Comparison of ENCODE assay signal across 26 cellular contexts in the genomic region with DNA sequence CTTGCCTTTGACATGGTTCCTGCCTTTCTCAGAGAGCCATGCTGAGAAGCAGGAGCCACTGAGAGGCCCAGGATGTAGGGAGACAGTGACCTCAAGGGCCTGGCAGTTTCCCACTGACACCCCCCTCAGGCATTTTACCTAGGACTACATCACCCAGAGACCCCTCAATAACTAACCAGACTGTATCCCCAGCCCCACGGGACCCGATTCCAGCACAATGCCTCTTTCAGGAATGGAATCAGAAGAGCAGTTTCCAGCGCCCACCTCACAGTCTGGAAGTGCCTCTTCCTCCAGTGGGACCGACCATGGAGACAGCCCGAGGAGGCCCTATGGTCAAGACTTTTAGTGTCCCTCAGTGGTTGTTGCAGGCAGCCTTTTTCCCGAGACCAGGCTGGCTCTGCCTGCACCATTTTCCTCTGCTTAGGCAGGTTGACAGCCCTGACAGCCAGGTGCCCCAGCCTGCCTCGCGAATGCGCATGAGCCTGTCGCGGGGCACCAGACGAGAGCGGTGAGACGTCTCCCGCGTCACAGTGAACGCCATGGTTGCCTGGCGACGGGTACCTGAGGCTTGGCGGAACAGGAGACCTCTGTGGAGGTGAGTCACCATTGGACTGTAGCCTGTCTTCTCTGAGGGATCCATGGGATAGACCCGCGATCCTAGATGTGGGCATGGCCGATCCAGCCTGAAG. TPM values are rescaled to one million over a fixed set of nuclear protein-coding genes. Genes with fewer than 3 reads are reported as not detected.
DNase-seq lines count a peak whose midpoint lies in the region; ATAC-seq and TF ChIP-seq lines count a peak whose summit lies in the region.
"Had no signal": no experiment of that assay in that cellular context is flagged by ENCODE, and none has a peak within 500 bp of the region (broad histone marks: within the 10 kb centered on the region; RNA-seq: fewer than 3 reads in every experiment).

No MANE protein-coding gene starts in this region.

- H3K4me1 ChIP-seq in esophagus muscularis mucosa = peaks cover 0 to 9% (median 8%) of the 10 kb centered on the region in 4 donors
- peaks cover 0 to 8% (median 3%) of the 10 kb centered on the region in 4 donors for H3K4me1 ChIP-seq in stomach

- H3K9me3 ChIP-seq in esophagus muscularis mucosa = no peaks in the 10 kb centered on the region
- peaks cover 0 to 25% (median 7%) of the 10 kb centered on the region in 4 donors for H3K9me3 ChIP-seq in stomach
- H3K9me3 ChIP-seq: gastroesophageal sphincter had no signal

- H3K27ac ChIP-seq in esophagus muscularis mucosa (replicated peaks in 1 of 4) (no peak overlapping the region), stomach (no peak overlapping the region)
- H3K27ac ChIP-seq: gastroesophageal sphincter, tibial nerve had no signal

- TF ChIP-seq CTCF in GM10248 (IDR thresholded peaks at IDR 0.05; ENCODE audit: control extremely low read depth, extremely low read depth, low read depth, missing control alignments) (no peak), esophagus muscularis mucosa (IDR thresholded peaks at IDR 0.05) (no peak), stomach (IDR thresholded peaks at IDR 0.05) (no peak)

- TF ChIP-seq EP300 in esophagus muscularis mucosa (IDR thresholded peaks at IDR 0.05) = no peak
- TF ChIP-seq EP300 in stomach (IDR thresholded peaks at IDR 0.05) = no peak

- no peak for TF ChIP-seq POLR2A in esophagus muscularis mucosa (IDR thresholded peaks at IDR 0.05; ENCODE audit: low read depth)
- TF ChIP-seq POLR2A in stomach (IDR thresholded peaks at IDR 0.05) = no peak

- WGBS in esophagus muscularis mucosa = 93% methylated on average over 5 of the region's 23 CpGs
- 72 to 92% (median 81%) methylated on average over 14 to 23 of the region's 23 CpGs for WGBS in stomach, 5 donors

- POLR2A ChIA-PET in GM10248 (lab: Yijun Ruan, JAX) = no interaction called here

- intact Hi-C loops in esophagus muscularis mucosa (cut with DNase I) = no loop called here
- intact Hi-C loops in stomach (cut with DNase I; ENCODE audit: low total_unique reads) = no loop called here

- H3K4me3 ChIP-seq in esophagus muscularis mucosa = no peak overlapping the region
- H3K4me3 ChIP-seq in stomach = no peak overlapping the region
- H3K4me3 ChIP-seq: gastroesophageal sphincter, smooth muscle cell, tibial nerve had no signal

- H3K36me3 ChIP-seq in esophagus muscularis mucosa (no peaks in the 10 kb centered on the region), stomach (no peaks in the 10 kb centered on the region)
- H3K36me3 ChIP-seq: gastroesophageal sphincter, tibial nerve had no signal

- peak; percentile 39 for DNase-seq in activated effector memory CD4-positive, alpha-beta T cell treated with anti-CD3 and anti-CD28 coated beads, Interleukin-2, amount 50 U/mL, for 16 hours
- no peak for DNase-seq in activated effector memory CD4-positive, alpha-beta T cell treated with Interleukin-2 at 50 U/mL for 16 hours
- DNase-seq in GM10248 (ENCODE audit: extremely low spot score) (peak; percentile 10), esophagus muscularis mucosa (ENCODE audit: extremely low spot score) (peak; percentile 70), stomach (peak; percentile 20), middle frontal gyrus (ENCODE audit: extremely low spot score, low spot score) (no peak)
- DNase-seq: ACHN; activated naive CD8-positive, alpha-beta T cell treated with anti-CD3 and anti-CD28 coated beads, Interleukin-2, amount 50 U/mL, for 24 hours; GF-D8; hippocampal formation; IMR-90; left ventricle myocardium superior; midbrain; natural killer cell; NCI-H1048; NCI-H187 treated with DMSO at 0.1 percent for 48 hours; NCI-H2171 treated with DMSO at 0.1 percent for 48 hours; NCI-H69; stimulated activated CD4-positive, alpha-beta T cell treated with anti-CD3 and anti-CD28 coated beads, Interleukin-1b, Interleukin-23, amount 100 ng/mL, for 48 hours; stimulated activated CD8-positive, alpha-beta memory T cell treated with anti-CD3 and anti-CD28 coated beads, Interleukin-4, amount 100 ng/mL, for 48 hours had no signal

- no peak for ATAC-seq in GM21786 (IDR thresholded peaks at IDR 0.05; ENCODE audit: unreplicated experiment)
- ATAC-seq: activated CD4-positive, CD25-positive, alpha-beta regulatory T cell treated with anti-CD3 and anti-CD28 coated beads, Interleukin-2, amount 50 U/mL, for 24 hours; activated CD8-positive, alpha-beta T cell treated with anti-CD3 and anti-CD28 coated beads, Interleukin-2, amount 10 ng/mL, durations not matched to agents 7 days and 5 days; activated naive CD8-positive, alpha-beta T cell treated with anti-CD3 and anti-CD28 coated beads, Interleukin-2, amount 50 U/mL, for 24 hours; gastroesophageal sphincter; left ventricle myocardium superior; natural killer cell had no signal

- peaks cover 0 to 12% (median 0%) of the 10 kb centered on the region in 4 donors for H3K27me3 ChIP-seq in esophagus muscularis mucosa
- H3K27me3 ChIP-seq in stomach = peaks cover 0 to 5% (median 4%) of the 10 kb centered on the region in 3 donors
- H3K27me3 ChIP-seq: tibial nerve had no signal

- CTCF ChIA-PET in GM10248 (lab: Yijun Ruan, JAX) = no interaction called here

RNA-seq across cellular contexts. Expression of a gene that starts 28.4 kb away (rescaled TPM):
- 1 to 10 TPM; 2.7 to 8.3 (median 3.4) TPM for total RNA-seq in esophagus muscularis mucosa
- total RNA-seq in stomach = 10 to 100 TPM in 3 of 5 donors, 1 to 10 TPM in 2; 5.3 to 24.3 (median 11.6) TPM
- 1 to 10 TPM; 1.3 to 7.7 (median 2.9) TPM for polyA plus RNA-seq in stomach

Comparison
In these comparisons a context has a peak if more than half of its experiments do, and no peak if none do; other contexts are left out.
1. DNase-seq: peak in activated effector memory CD4-positive, alpha-beta T cell treated with anti-CD3 and anti-CD28 coated beads, Interleukin-2, amount 50 U/mL, for 16 hours (single experiment), GM10248 (single experiment), esophagus muscularis mucosa (single experiment) and stomach (single experiment); none in activated effector memory CD4-positive, alpha-beta T cell treated with Interleukin-2 at 50 U/mL for 16 hours (single experiment) and middle frontal gyrus (single experiment).